ENCODE assay signal across 8 cellular contexts in genomic region chr13:48533207-48533499, GRCh38. TPM values are rescaled to one million over a fixed set of nuclear protein-coding genes. Genes with fewer than 3 reads are reported as not detected.
DNase-seq lines count a peak whose midpoint lies in the region; ATAC-seq and TF ChIP-seq lines count a peak whose summit lies in the region.

No MANE protein-coding gene starts in this region.

- H3K4me1 Mint-ChIP-seq in progenitor cell of endocrine pancreas (ENCODE audit: low read depth), result peaks cover 11% of the 10 kb centered on the region

- no peak for TF ChIP-seq CTCF in GM06990 (IDR thresholded peaks at IDR 0.05; ENCODE audit: insufficient read depth, low read length, poor library complexity, severe bottlenecking)
- TF ChIP-seq CTCF in VCaP (conservative IDR thresholded peaks at IDR 0.05), result no peak
- no peak for TF ChIP-seq CTCF in foreskin fibroblast (IDR thresholded peaks at IDR 0.05; ENCODE audit: low read depth, low read length)
- TF ChIP-seq CTCF in progenitor cell of endocrine pancreas (IDR thresholded peaks at IDR 0.05; ENCODE audit: unreplicated experiment), result no peak

- no peak for DNase-seq in GM06990 (ENCODE audit: extremely low read depth, insufficient read length)
- DNase-seq in foreskin fibroblast, result no peak
- DNase-seq in progenitor cell of endocrine pancreas (ENCODE audit: low spot score, unreplicated experiment), result no peak
- no peak for DNase-seq in GM19238 (ENCODE audit: insufficient read length, low spot score)
- DNase-seq in NCI-H1105 treated with DMSO at 0.1 percent for 48 hours (lab: John Stamatoyannopoulos, UW), result no peak
- no peak for DNase-seq in DMS79 (lab: John Stamatoyannopoulos, UW)

- no peaks in the 10 kb centered on the region for H3K36me3 ChIP-seq in GM06990 (ENCODE audit: control insufficient read depth, insufficient read depth, low read length)

- H3K4me3 Mint-ChIP-seq in progenitor cell of endocrine pancreas (ENCODE audit: low read depth), result peak overlapping the region; percentile 94

- peak overlapping the region; percentile 65 for H3K4me3 ChIP-seq in GM06990 (replicated peaks; ENCODE audit: low read depth, low read length)
- peak overlapping the region; percentile 73 to 86 for H3K4me3 ChIP-seq in foreskin fibroblast (ENCODE audit: low read depth in 1 of 2, low read length in 2 of 2)

- no peaks in the 10 kb centered on the region for H3K27me3 ChIP-seq in GM06990 (replicated peaks; ENCODE audit: control insufficient read depth, insufficient read depth, low read length)

- ATAC-seq in HG02798 (IDR thresholded peaks at IDR 0.05; ENCODE audit: poor library complexity, unreplicated experiment), result no peak

- H3K27ac Mint-ChIP-seq in progenitor cell of endocrine pancreas, result peak overlapping the region; percentile 83

- peak overlapping the region; percentile 89 for H3K27ac ChIP-seq in VCaP

- no peaks in the 10 kb centered on the region for H3K36me3 Mint-ChIP-seq in progenitor cell of endocrine pancreas (ENCODE audit: insufficient read depth)

- no peaks in the 10 kb centered on the region for H3K27me3 Mint-ChIP-seq in progenitor cell of endocrine pancreas

- H3K9me3 Mint-ChIP-seq in progenitor cell of endocrine pancreas (ENCODE audit: low read depth), result no peaks in the 10 kb centered on the region

RNA-seq across cellular contexts. Expression of gene RCBTB2, which starts 0.3 kb away (rescaled TPM):
- total RNA-seq in progenitor cell of endocrine pancreas, result 18.2 and 18.9 TPM in 2 replicates
